In the genomic region with DNA sequence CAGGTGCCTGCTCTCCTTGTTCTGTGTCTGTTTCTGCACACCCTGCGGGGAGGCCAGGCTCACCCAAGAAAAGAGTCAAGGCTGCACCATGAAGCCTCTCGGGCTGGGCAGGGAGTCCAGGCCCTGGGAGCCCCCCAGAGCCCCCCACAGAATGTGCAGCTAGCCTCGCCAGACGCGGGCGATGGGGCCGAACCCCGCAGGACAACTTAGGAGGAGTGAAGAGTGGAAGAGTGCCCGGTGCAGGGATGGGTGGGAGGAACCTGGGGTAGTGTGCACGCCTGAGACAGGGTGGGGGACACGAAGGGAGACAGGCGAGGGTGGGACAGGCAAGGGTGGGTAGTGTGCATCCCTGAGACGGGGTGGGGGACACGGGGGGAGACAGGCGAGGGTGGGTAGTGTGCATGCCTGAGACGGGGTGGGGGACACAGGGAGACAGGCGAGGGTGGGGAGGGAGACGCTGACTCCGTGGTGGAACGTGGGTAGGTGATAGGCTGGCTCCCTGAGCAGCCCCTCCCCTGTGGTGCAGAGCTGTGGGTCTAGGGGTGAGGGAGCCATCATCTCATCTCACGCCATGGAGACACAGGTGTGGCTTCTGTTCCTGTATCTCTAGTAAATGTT, we compare ENCODE assay signal across 22 cellular contexts.
"Had no signal": no experiment of that assay in that cellular context is flagged by ENCODE, and none has a peak within 500 bp of the region (broad histone marks: within the 10 kb centered on the region; RNA-seq: fewer than 3 reads in every experiment).

No MANE protein-coding gene starts in this region.

- DNase-seq: central memory CD4-positive, alpha-beta T cell; colonic mucosa; effector memory CD8-positive, alpha-beta T cell; gastrocnemius medialis; left cardiac atrium; left lung; mammary epithelial cell; mesendoderm; naive thymus-derived CD8-positive, alpha-beta T cell; nucleus accumbens; sigmoid colon; stimulated activated CD4-positive, alpha-beta T cell treated with anti-CD3 and anti-CD28 coated beads, Interleukin-2, amount 100 ng/mL, for 24 hours; stimulated activated CD4-positive, alpha-beta T cell treated with anti-CD3 and anti-CD28 coated beads, Interleukin-4, amount 100 ng/mL, for 24 hours; transverse colon had no signal

- H3K4me1 ChIP-seq: colonic mucosa, gastrocnemius medialis, heart left ventricle, left lung, prostate gland, right atrium auricular region, sigmoid colon, suprapubic skin, transverse colon had no signal

- H3K36me3 Mint-ChIP-seq: neural progenitor cell; stimulated activated effector memory CD8-positive, alpha-beta T cell treated with anti-CD3 and anti-CD28 coated beads, Interleukin-12 subunit alpha, Interleukin-12 subunit beta, amount 100 ng/mL, for 72 hours had no signal

- ATAC-seq: effector memory CD8-positive, alpha-beta T cell; gastrocnemius medialis; left cardiac atrium; left lung; naive thymus-derived CD8-positive, alpha-beta T cell had no signal

- H3K9me3 ChIP-seq: colonic mucosa, gastrocnemius medialis, prostate gland had no signal

- H3K4me3 ChIP-seq: colonic mucosa, gastrocnemius medialis, heart left ventricle, hepatocyte, left lung, neural progenitor cell, prostate gland, right atrium auricular region, sigmoid colon, suprapubic skin, transverse colon had no signal

- H3K4me1 Mint-ChIP-seq: neural progenitor cell; stimulated activated effector memory CD8-positive, alpha-beta T cell treated with anti-CD3 and anti-CD28 coated beads, Interleukin-12 subunit alpha, Interleukin-12 subunit beta, amount 100 ng/mL, for 72 hours had no signal

- H3K27ac ChIP-seq: colonic mucosa, gastrocnemius medialis, heart left ventricle, hepatocyte, left lung, neural progenitor cell, prostate gland, right atrium auricular region, sigmoid colon, suprapubic skin, transverse colon had no signal

- H3K4me3 Mint-ChIP-seq: effector memory CD8-positive, alpha-beta T cell; naive thymus-derived CD8-positive, alpha-beta T cell; neural progenitor cell; stimulated activated effector memory CD8-positive, alpha-beta T cell treated with anti-CD3 and anti-CD28 coated beads, Interleukin-12 subunit alpha, Interleukin-12 subunit beta, amount 100 ng/mL, for 72 hours; stimulated activated naive CD8-positive, alpha-beta T cell treated with anti-CD3 and anti-CD28 coated beads, Interleukin-15, Interleukin-2, amounts not matched to agents 100 ng/mL and 50 ng/mL, for 24 hours had no signal

- H3K36me3 ChIP-seq: colonic mucosa, gastrocnemius medialis, heart left ventricle, left lung, neural progenitor cell, prostate gland, right atrium auricular region, sigmoid colon, suprapubic skin, transverse colon had no signal

- H3K27me3 ChIP-seq: colonic mucosa, gastrocnemius medialis, heart left ventricle, hepatocyte, left lung, neural progenitor cell, right atrium auricular region, sigmoid colon, suprapubic skin, transverse colon had no signal

- H3K27ac Mint-ChIP-seq: effector memory CD8-positive, alpha-beta T cell; naive thymus-derived CD8-positive, alpha-beta T cell; neural progenitor cell; stimulated activated effector memory CD8-positive, alpha-beta T cell treated with anti-CD3 and anti-CD28 coated beads, Interleukin-12 subunit alpha, Interleukin-12 subunit beta, amount 100 ng/mL, for 72 hours; stimulated activated naive CD8-positive, alpha-beta T cell treated with anti-CD3 and anti-CD28 coated beads, Interleukin-15, Interleukin-2, amounts not matched to agents 100 ng/mL and 50 ng/mL, for 24 hours had no signal

- H3K9me3 Mint-ChIP-seq: effector memory CD8-positive, alpha-beta T cell had no signal
